ENCODE assay signal across 15 cellular contexts in genomic region chr17:79044462-79044861, GRCh38. TPM values are rescaled to one million over a fixed set of nuclear protein-coding genes. Genes with fewer than 3 reads are reported as not detected.
DNase-seq lines count a peak whose midpoint lies in the region; ATAC-seq, FAIRE-seq and TF ChIP-seq lines count a peak whose summit lies in the region.
"Had no signal": no experiment of that assay in that cellular context is flagged by ENCODE, and none has a peak within 500 bp of the region (broad histone marks: within the 10 kb centered on the region; RNA-seq: fewer than 3 reads in every experiment).

No MANE protein-coding gene starts in this region.

- H3K4me2 ChIP-seq in osteoblast (ENCODE audit: insufficient read depth, low read length) (no peak overlapping the region), Karpas-422 (ENCODE audit: low read depth, low read length, poor library complexity, severe bottlenecking) (no peak overlapping the region)

- H3K4me1 ChIP-seq in osteoblast (ENCODE audit: insufficient read depth, low read length), result peaks cover 17% of the 10 kb centered on the region
- H3K4me1 ChIP-seq in upper lobe of right lung, result no peaks in the 10 kb centered on the region
- H3K4me1 ChIP-seq in Karpas-422 (ENCODE audit: low read length), result peaks cover 4% of the 10 kb centered on the region; the same call in 1 of the 2 replicates

- no peaks in the 10 kb centered on the region for H3K9me2 ChIP-seq in Karpas-422 (replicated peaks; ENCODE audit: insufficient read depth, low read length)

- H3K27ac ChIP-seq in osteoblast (ENCODE audit: low read depth, low read length) (no peak overlapping the region), upper lobe of right lung (no peak overlapping the region), Karpas-422 (ENCODE audit: low read length) (no peak overlapping the region)
- H3K27ac ChIP-seq: 22Rv1, GM23248 had no signal

- FAIRE-seq in bronchial epithelial cell (lab: Jason Lieb, UNC), result peak; percentile 94

- no peak overlapping the region for H3K4me3 ChIP-seq in bronchial epithelial cell (ENCODE audit: low read depth, low read length)
- no peak overlapping the region for H3K4me3 ChIP-seq in osteoblast (ENCODE audit: insufficient read depth, low read length)
- H3K4me3 ChIP-seq in upper lobe of right lung, result no peak overlapping the region
- no peak overlapping the region for H3K4me3 ChIP-seq in Karpas-422 (ENCODE audit: low read length)
- H3K4me3 ChIP-seq: GM23248 had no signal

- H4K20me1 ChIP-seq in osteoblast (ENCODE audit: insufficient read depth, low read length) (no peaks in the 10 kb centered on the region), Karpas-422 (ENCODE audit: insufficient read depth, low read depth, low read length) (no peaks in the 10 kb centered on the region)

- peak; percentile 9 for DNase-seq in activated effector memory CD4-positive, alpha-beta T cell treated with anti-CD3 and anti-CD28 coated beads, Interleukin-2, amount 50 U/mL, for 16 hours
- no peak for DNase-seq in activated effector memory CD4-positive, alpha-beta T cell treated with Interleukin-2 at 50 U/mL for 16 hours
- no peak for DNase-seq in bronchial epithelial cell (ENCODE audit: low read depth)
- DNase-seq in osteoblast (ENCODE audit: insufficient read length, low spot score, missing footprints), result peak; percentile 51
- DNase-seq in upper lobe of right lung, result peak; percentile 31
- no peak for DNase-seq in Karpas-422
- DNase-seq: CD8-positive, alpha-beta T cell; COR-L47; DND-41; GDM1; GM23248; H7 had no signal

- no peaks in the 10 kb centered on the region for H3K36me3 ChIP-seq in bronchial epithelial cell (ENCODE audit: control insufficient read depth, insufficient read depth, low read length)
- no peaks in the 10 kb centered on the region for H3K36me3 ChIP-seq in osteoblast (ENCODE audit: insufficient read depth, low read length)
- H3K36me3 ChIP-seq in upper lobe of right lung, result peaks cover 4% of the 10 kb centered on the region
- no peaks in the 10 kb centered on the region for H3K36me3 ChIP-seq in Karpas-422 (ENCODE audit: insufficient read depth, low read length)

- no peaks in the 10 kb centered on the region for H3K79me2 ChIP-seq in osteoblast (ENCODE audit: insufficient read depth, low read length)
- no peaks in the 10 kb centered on the region for H3K79me2 ChIP-seq in Karpas-422 (ENCODE audit: low read length)

- ATAC-seq in upper lobe of right lung (no peak), GM18502 (IDR thresholded peaks at IDR 0.05; ENCODE audit: poor library complexity, unreplicated experiment) (no peak), GM19395 (IDR thresholded peaks at IDR 0.05; ENCODE audit: unreplicated experiment) (no peak)
- ATAC-seq: CD8-positive, alpha-beta T cell had no signal

- no peak for TF ChIP-seq CTCF in bronchial epithelial cell (IDR thresholded peaks at IDR 0.05; ENCODE audit: insufficient read depth, low read length, severe bottlenecking)
- no peak for TF ChIP-seq CTCF in osteoblast (IDR thresholded peaks at IDR 0.05; ENCODE audit: extremely low read depth, low read depth, low read length)
- TF ChIP-seq CTCF in upper lobe of right lung (IDR thresholded peaks at IDR 0.05), result no peak

- H2AFZ ChIP-seq in osteoblast (ENCODE audit: low read length) (no peak overlapping the region), Karpas-422 (ENCODE audit: low read length) (no peak overlapping the region)
- H2AFZ ChIP-seq: GM23248 had no signal

- H3K9me3 ChIP-seq in osteoblast (ENCODE audit: low read depth, low read length) (no peaks in the 10 kb centered on the region), upper lobe of right lung (no peaks in the 10 kb centered on the region), Karpas-422 (ENCODE audit: low read length) (no peaks in the 10 kb centered on the region)

- no peak overlapping the region for H3K9ac ChIP-seq in Karpas-422 (ENCODE audit: low read length)
- H3K9ac ChIP-seq: GM23248 had no signal

- no peaks in the 10 kb centered on the region for H3K27me3 ChIP-seq in bronchial epithelial cell (ENCODE audit: control insufficient read depth, insufficient read depth, low read length)
- peaks cover 27% of the 10 kb centered on the region for H3K27me3 ChIP-seq in osteoblast (ENCODE audit: insufficient read depth, low read length)
- H3K27me3 ChIP-seq in upper lobe of right lung, result no peaks in the 10 kb centered on the region
- H3K27me3 ChIP-seq in Karpas-422 (ENCODE audit: low read length), result no peaks in the 10 kb centered on the region

- intact Hi-C loops in upper lobe of right lung (cut with DNase I), result no loop called here

RNA-seq across cellular contexts. Expression of gene C1QTNF1, which starts 20.5 kb away (rescaled TPM):
- total RNA-seq in bronchial epithelial cell, result 0.13 and 0.79 TPM in 2 replicates
- 13.8 and 14.4 TPM in 2 replicates for total RNA-seq in osteoblast
- 28.3 TPM for total RNA-seq in upper lobe of right lung
- total RNA-seq in Karpas-422 (2014; rRNA removed; shearing (Covaris generic); ENCODE audit: low replicate concordance), result not detected in 2 replicates

RNA-seq across cellular contexts. Expression of gene ENGASE, which starts 30.2 kb away (rescaled TPM):
- 8.1 and 10.5 TPM in 2 replicates for total RNA-seq in bronchial epithelial cell
- total RNA-seq in osteoblast, result 11.8 and 14.5 TPM in 2 replicates
- total RNA-seq in upper lobe of right lung, result 58.2 TPM
- 11.0 and 16.6 TPM in 2 replicates for total RNA-seq in Karpas-422 (2014; rRNA removed; shearing (Covaris generic); ENCODE audit: low replicate concordance)

RNA-seq across cellular contexts. Expression of gene CANT1, which starts 34.9 kb away (rescaled TPM):
- total RNA-seq in bronchial epithelial cell (60.0 and 114 TPM in 2 replicates), osteoblast (49.2 and 51.3 TPM in 2 replicates), upper lobe of right lung (59.6 TPM)
- total RNA-seq in Karpas-422 (2014; rRNA removed; shearing (Covaris generic); ENCODE audit: low replicate concordance), result 22.7 and 27.6 TPM in 2 replicates

Comparison
In these comparisons a context has a peak if more than half of its experiments do, and no peak if none do; other contexts are left out.
1. DNase-seq: peak in activated effector memory CD4-positive, alpha-beta T cell treated with anti-CD3 and anti-CD28 coated beads, Interleukin-2, amount 50 U/mL, for 16 hours (single experiment), osteoblast (single experiment) and upper lobe of right lung (single experiment); none in activated effector memory CD4-positive, alpha-beta T cell treated with Interleukin-2 at 50 U/mL for 16 hours (single experiment), bronchial epithelial cell (single experiment) and Karpas-422 (single experiment).